20 cellular contexts compared by ENCODE assay signal in genomic region chr12:1705774-1706173, GRCh38. TPM values are rescaled to one million over a fixed set of nuclear protein-coding genes. Genes with fewer than 3 reads are reported as not detected.
DNase-seq lines count a peak whose midpoint lies in the region; ATAC-seq, FAIRE-seq and TF ChIP-seq lines count a peak whose summit lies in the region.
"Had no signal": no experiment of that assay in that cellular context is flagged by ENCODE, and none has a peak within 500 bp of the region (broad histone marks: within the 10 kb centered on the region; RNA-seq: fewer than 3 reads in every experiment).

No MANE protein-coding gene starts in this region.

- TF ChIP-seq POLR2A in A549 (IDR thresholded peaks at IDR 0.05; ENCODE audit: low read length) (no peak), GM12892 (IDR thresholded peaks at IDR 0.05; ENCODE audit: low read depth, low read length) (no peak), esophagus muscularis mucosa (IDR thresholded peaks at IDR 0.05; ENCODE audit: low read depth) (no peak), suprapubic skin (IDR thresholded peaks at IDR 0.05) (no peak)

- no peaks in the 10 kb centered on the region for H3K27me3 ChIP-seq in PC-9 (ENCODE audit: insufficient read depth, low read depth)
- no peaks in the 10 kb centered on the region for H3K27me3 ChIP-seq in esophagus muscularis mucosa
- no peaks in the 10 kb centered on the region for H3K27me3 ChIP-seq in suprapubic skin
- H3K27me3 ChIP-seq: BE2C, MG63 had no signal

- H3K9me3 ChIP-seq in A549 (no peaks in the 10 kb centered on the region), PC-9 (ENCODE audit: insufficient read depth, low read depth) (no peaks in the 10 kb centered on the region), esophagus muscularis mucosa (no peaks in the 10 kb centered on the region), suprapubic skin (no peaks in the 10 kb centered on the region)
- H3K9me3 ChIP-seq: BE2C, MG63 had no signal

- H3K27ac ChIP-seq in A549 (no peak overlapping the region), PC-9 (no peak overlapping the region), esophagus muscularis mucosa (replicated peaks in 1 of 4) (no peak overlapping the region), suprapubic skin (no peak overlapping the region)

- peaks cover 100% of the 10 kb centered on the region for H3K79me2 ChIP-seq in PC-9 (ENCODE audit: low read depth)

- TF ChIP-seq EP300 in A549 (IDR thresholded peaks at IDR 0.05) (no peak), esophagus muscularis mucosa (IDR thresholded peaks at IDR 0.05) (no peak), suprapubic skin (IDR thresholded peaks at IDR 0.05) (no peak)

- H3K9me3 Mint-ChIP-seq in memory B cell, result no peaks in the 10 kb centered on the region
- H3K9me3 Mint-ChIP-seq: CD4-positive, alpha-beta T cell; GM23338 had no signal

- CTCF ChIA-PET in A549 (lab: Yijun Ruan, JAX), result interaction anchor here (1.1 to 1.4 kb wide), 2 partner anchors 54 to 71 kb away, joined by 3 read pairs; no protein-coding TSS in a partner anchor
- CTCF ChIA-PET in PC-9 (lab: Charles Lee), result no interaction called here

- TF ChIP-seq CTCF in A549 (IDR thresholded peaks at IDR 0.05) (no peak), PC-9 (conservative IDR thresholded peaks at IDR 0.05) (no peak), esophagus muscularis mucosa (IDR thresholded peaks at IDR 0.05) (no peak), suprapubic skin (IDR thresholded peaks at IDR 0.05) (no peak)

- no peak overlapping the region for H2AFZ ChIP-seq in PC-9
- H2AFZ ChIP-seq: GM23338 had no signal

- BruUV-seq in PC-9 (replicated peaks; lab: Mats Ljungman, UMichigan), result no TSS peak

- POLR2A ChIA-PET in A549 (lab: Yijun Ruan, JAX) (no interaction called here), PC-9 (lab: Charles Lee; ENCODE audit: unreplicated experiment) (no interaction called here)

- H3K4me2 ChIP-seq in A549, result peak overlapping the region; percentile 44; the same call in 1 of the 3 replicates
- 0 out of 2 replicates have a peak overlapping the region, but pooled peaks have one; percentile 5 for H3K4me2 ChIP-seq in PC-9
- H3K4me2 ChIP-seq: GM23338 had no signal

- peaks cover 8% of the 10 kb centered on the region for H3F3A ChIP-seq in PC-9 (ENCODE audit: insufficient read depth, low read depth)

- H3K4me3 ChIP-seq in A549, result no peak overlapping the region
- H3K4me3 ChIP-seq in PC-9, result no peak overlapping the region
- no peak overlapping the region for H3K4me3 ChIP-seq in esophagus muscularis mucosa
- no peak overlapping the region for H3K4me3 ChIP-seq in suprapubic skin
- H3K4me3 ChIP-seq: GM23338, MG63 had no signal

- peak overlapping the region; percentile 58 for H3K27ac Mint-ChIP-seq in memory B cell
- H3K27ac Mint-ChIP-seq: CD4-positive, alpha-beta T cell; GM23338 had no signal

- TF ChIP-seq RAD21 in A549 (conservative IDR thresholded peaks at IDR 0.05 in 1 of 2, IDR thresholded peaks at IDR 0.05 in 1 of 2), result no peak

- no peaks in the 10 kb centered on the region for H3K27me3 Mint-ChIP-seq in memory B cell
- H3K27me3 Mint-ChIP-seq: CD4-positive, alpha-beta T cell had no signal

- no peaks in the 10 kb centered on the region for H3K9me2 ChIP-seq in PC-9 (ENCODE audit: insufficient read depth)

- intact Hi-C loops in PC-9 (cut with micrococcal nuclease; ENCODE audit: unreplicated experiment) (no loop called here), esophagus muscularis mucosa (cut with DNase I) (no loop called here)

- H3K4me1 ChIP-seq in A549 (peaks cover 36% of the 10 kb centered on the region), PC-9 (replicated peaks; ENCODE audit: insufficient read depth) (peaks cover 20% of the 10 kb centered on the region), esophagus muscularis mucosa (peaks cover 8 to 47% (median 42%) of the 10 kb centered on the region in 4 donors), suprapubic skin (peaks cover 16% of the 10 kb centered on the region)

- H3K4me1 Mint-ChIP-seq in memory B cell, result peaks cover 17% of the 10 kb centered on the region

- no peaks in the 10 kb centered on the region for H3K36me3 Mint-ChIP-seq in memory B cell

- H3K36me3 ChIP-seq in PC-9 (ENCODE audit: low read depth) (peaks cover 12% of the 10 kb centered on the region), esophagus muscularis mucosa (no peaks in the 10 kb centered on the region), suprapubic skin (no peaks in the 10 kb centered on the region)
- H3K36me3 ChIP-seq: BE2C had no signal

- DNase-seq in A549 (ENCODE audit: low read depth in 1 of 2, low spot score in 1 of 2) (no peak), GM12892 (ENCODE audit: insufficient read length) (no peak), PC-9 (no peak), memory B cell (ENCODE audit: low spot score in 2 of 2) (no peak), MV-4-11 (lab: John Stamatoyannopoulos, UW) (no peak), esophagus muscularis mucosa (ENCODE audit: extremely low spot score) (no peak), NCI-H774 (lab: John Stamatoyannopoulos, UW) (no peak), suprapubic skin (ENCODE audit: low spot score in 2 of 2) (no peak)
- DNase-seq: BE2C; CD4-positive, alpha-beta T cell; COR-L47; DMS79; MG63; NCI-H1105 treated with DMSO at 0.1 percent for 48 hours; NCI-H2029 treated with DMSO at 0.1 percent for 48 hours; NCI-H345; NCI-H524; NCI-H82; Right ventricle myocardium superior had no signal

- no peak for ATAC-seq in A549
- no peak for ATAC-seq in memory B cell (ENCODE audit: low read depth)
- ATAC-seq: GM23338 had no signal

- H3K4me3 Mint-ChIP-seq in memory B cell, result no peak overlapping the region
- H3K4me3 Mint-ChIP-seq: CD4-positive, alpha-beta T cell; GM23338 had no signal

- peaks cover 34% of the 10 kb centered on the region; the same call in 1 of the 2 replicates for H4K20me1 ChIP-seq in PC-9 (ENCODE audit: insufficient read depth)

- FAIRE-seq in A549 (lab: Jason Lieb, UNC), result no peak
- peak; percentile 78 for FAIRE-seq in GM12892 (lab: Jason Lieb, UNC)

- WGBS in A549 (ENCODE audit: missing lambda C conversion rate), result 89% methylated on average over 2 of the region's 2 CpGs
- 84% methylated on average over 2 of the region's 2 CpGs for WGBS in esophagus muscularis mucosa
- WGBS in suprapubic skin, result 94% methylated on average over 2 of the region's 2 CpGs

TF ChIP-seq in A549, 52 proteins besides CTCF, POLR2A, EP300 and RAD21:
- TF ChIP-seq KDM1A (IDR thresholded peaks at IDR 0.05; ENCODE audit: low read depth) (peak; percentile 88), ATOH8 (CRISPR knock-in tag; IDR thresholded peaks at IDR 0.05; ENCODE audit: low read depth) (no peak)

RNA-seq across cellular contexts. Expression of gene ADIPOR2, which starts 14.9 kb away (rescaled TPM):
- polyA plus RNA-seq in A549 (2011; rRNA removed), result 65.4 and 80.0 TPM in 2 replicates
- polyA plus RNA-seq in A549 (2012; cell fraction: cytosol; rRNA removed), result 23.7 and 31.8 TPM in 2 replicates
- polyA plus RNA-seq in A549 (2012; cell fraction: nucleus; rRNA removed), result 12.0 and 21.8 TPM in 2 replicates
- polyA plus RNA-seq in A549 (2017; fragmentation: RNase III; extraction: RNeasy Plus Mini Kit Qiagen cat#74134 plus additional on column Dnase treatment), result 52.3 to 60.4 TPM (median 59.8 TPM) in 3 replicates
- polyA minus RNA-seq in A549 (2011; rRNA and poly(A)+ RNA removed), result 42.8 and 50.1 TPM in 2 replicates
- polyA plus RNA-seq in GM12892 (2012; ENCODE audit: missing spikeins), result 32.6 TPM
- 76.0 and 107 TPM in 2 replicates for total RNA-seq in PC-9 (2021)
- 10 to 100 TPM; 28.2 to 37.4 (median 34.1) TPM for total RNA-seq in esophagus muscularis mucosa
- 10 to 100 TPM; 40.3 to 47.9 (median 43.4) TPM for total RNA-seq in suprapubic skin
